33 cellular contexts compared by ENCODE assay signal in the genomic region with DNA sequence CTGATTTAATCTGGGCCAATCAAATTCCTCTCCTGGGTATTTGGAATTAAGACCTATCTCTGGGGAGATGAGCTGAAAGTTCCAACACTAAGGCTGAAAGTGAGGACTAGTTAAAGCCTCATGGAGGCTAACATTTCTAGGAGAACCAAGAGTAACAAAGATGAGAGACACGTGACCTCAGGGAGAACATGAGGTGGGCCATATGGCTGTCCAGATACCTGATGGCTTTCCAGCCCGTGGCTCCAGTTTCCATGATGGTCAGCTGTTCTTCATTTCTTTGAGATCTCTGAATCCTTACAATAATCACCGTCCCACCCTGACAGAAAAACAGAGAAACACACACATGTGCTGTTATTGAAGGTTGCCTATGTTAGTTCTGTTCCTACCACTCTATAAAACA.
"Had no signal": no experiment of that assay in that cellular context is flagged by ENCODE, and none has a peak within 500 bp of the region (broad histone marks: within the 10 kb centered on the region; RNA-seq: fewer than 3 reads in every experiment).

No MANE protein-coding gene starts in this region.

- DNase-seq: activated B cell treated with CpG ODN at 0.5 μM for 24 hours; activated CD4-positive, alpha-beta memory T cell treated with anti-CD3 and anti-CD28 coated beads for 36 hours; activated CD4-positive, alpha-beta T cell treated with anti-CD3 and anti-CD28 coated beads for 4 hours; activated CD4-positive, alpha-beta T cell treated with anti-CD3 and anti-CD28 coated beads, Interleukin-2, amount 10 ng/mL, durations not matched to agents 24 days and 14 days; activated CD4-positive, alpha-beta T cell treated with anti-CD3 and anti-CD28 coated beads, Interleukin-2, amount 50 U/mL, for 1 hour; activated CD4-positive, alpha-beta T cell treated with anti-CD3 and anti-CD28 coated beads, Interleukin-2, amount 50 U/mL, for 4 hours; activated CD4-positive, CD25-positive, alpha-beta regulatory T cell treated with anti-CD3 and anti-CD28 coated beads, Interleukin-2, amount 50 U/mL, for 72 hours; activated CD8-positive, alpha-beta memory T cell treated with anti-CD3 and anti-CD28 coated beads, Interleukin-2, amount 50 U/mL, for 4 hours; activated CD8-positive, alpha-beta T cell treated with anti-CD3 and anti-CD28 coated beads for 36 hours; activated effector memory CD4-positive, alpha-beta T cell treated with anti-CD3 and anti-CD28 coated beads, Interleukin-2, amount 50 U/mL, for 16 hours; activated gamma-delta T cell treated with Interleukin-2 at 50 U/mL for 16 hours; activated naive CD4-positive, alpha-beta T cell; activated naive CD4-positive, alpha-beta T cell treated with anti-CD3 and anti-CD28 coated beads for 36 hours; activated naive CD4-positive, alpha-beta T cell treated with anti-CD3 and anti-CD28 coated beads, Interleukin-2, amount 50 U/mL, for 16 hours; activated naive CD8-positive, alpha-beta T cell treated with anti-CD3 and anti-CD28 coated beads for 36 hours; activated T-cell treated with anti-CD3 and anti-CD28 coated beads for 4 hours; activated T-cell treated with anti-CD3 and anti-CD28 coated beads, Interleukin-2, amount 50 U/mL, for 1 hour; activated T-cell treated with anti-CD3 and anti-CD28 coated beads, Interleukin-2, amount 50 U/mL, for 4 hours; activated T-cell treated with anti-CD3 and anti-CD28 coated beads, Interleukin-2, amount 50 U/mL, for 72 hours; adrenal gland; amniotic stem cell; aorta; body of pancreas; brain microvascular endothelial cell; central memory CD4-positive, alpha-beta T cell; T-helper 1 cell; T-helper 2 cell; T-helper 9 cell had no signal

- H3K9me3 Mint-ChIP-seq: activated B cell treated with CpG ODN at 0.5 μM for 24 hours; activated CD4-positive, alpha-beta memory T cell treated with anti-CD3 and anti-CD28 coated beads for 36 hours; activated CD4-positive, alpha-beta T cell treated with anti-CD3 and anti-CD28 coated beads, Interleukin-2, amount 10 ng/mL, durations not matched to agents 24 days and 14 days; activated CD8-positive, alpha-beta T cell treated with anti-CD3 and anti-CD28 coated beads for 36 hours; activated naive CD4-positive, alpha-beta T cell treated with anti-CD3 and anti-CD28 coated beads for 36 hours; activated naive CD8-positive, alpha-beta T cell treated with anti-CD3 and anti-CD28 coated beads for 36 hours; activated T-cell treated with anti-CD3 and anti-CD28 coated beads, Interleukin-2, amount 50 U/mL, for 4 hours; activated T-cell treated with anti-CD3 and anti-CD28 coated beads, Interleukin-2, amount 50 U/mL, for 72 hours; activated T-helper 1 cell treated with anti-CD3 and anti-CD28 coated beads, Interleukin-12 subunit alpha, Interleukin-12 subunit beta, Interleukin-2, Interleukin-4 antibody, amounts not matched to agents 30 ng/mL and 10 ng/mL and 1 ng/mL, durations not matched to agents 14 hours and 24 hours and 36 hours; T-helper 1 cell treated with Interleukin-12 subunit alpha and Interleukin-12 subunit beta and Interleukin-4 antibody, amounts not matched to agents 30 μg/mL and 1 μg/mL, for 36 hours; T-helper 2 cell treated with Interferon-gamma antibody and Interleukin-4, amounts not matched to agents 5 μg/mL and 100 μg/mL, for 36 hours had no signal

- ATAC-seq: activated CD8-positive, alpha-beta T cell treated with anti-CD3 and anti-CD28 coated beads for 36 hours; activated naive CD4-positive, alpha-beta T cell treated with anti-CD3 and anti-CD28 coated beads, Interleukin-2, amount 50 U/mL, for 72 hours; activated T-cell treated with anti-CD3 and anti-CD28 coated beads, Interleukin-2, amount 50 U/mL, for 4 hours; activated T-cell treated with anti-CD3 and anti-CD28 coated beads, Interleukin-2, amount 50 U/mL, for 72 hours; activated T-helper 17 cell treated with anti-CD3 and anti-CD28 coated beads, Interleukin-2, amount 50 U/mL, for 72 hours; body of pancreas had no signal

- H3K27me3 Mint-ChIP-seq: activated CD4-positive, alpha-beta memory T cell treated with anti-CD3 and anti-CD28 coated beads for 36 hours; activated CD4-positive, alpha-beta T cell treated with anti-CD3 and anti-CD28 coated beads, Interleukin-2, amount 10 ng/mL, durations not matched to agents 24 days and 14 days; activated CD8-positive, alpha-beta T cell treated with anti-CD3 and anti-CD28 coated beads for 36 hours; activated naive CD8-positive, alpha-beta T cell treated with anti-CD3 and anti-CD28 coated beads for 36 hours; activated T-helper 17 cell treated with anti-CD3 and anti-CD28 coated beads, Interleukin-2, amount 50 U/mL, for 72 hours had no signal

- H3K4me1 Mint-ChIP-seq: activated B cell treated with CpG ODN at 0.5 μM for 24 hours; activated CD4-positive, alpha-beta T cell treated with anti-CD3 and anti-CD28 coated beads, Interleukin-2, amount 10 ng/mL, durations not matched to agents 24 days and 14 days; activated naive CD8-positive, alpha-beta T cell treated with anti-CD3 and anti-CD28 coated beads for 36 hours; activated T-helper 17 cell treated with anti-CD3 and anti-CD28 coated beads, Interleukin-2, amount 50 U/mL, for 72 hours had no signal

- H3K4me3 Mint-ChIP-seq: activated B cell treated with CpG ODN at 0.5 μM for 24 hours; activated CD4-positive, alpha-beta memory T cell treated with anti-CD3 and anti-CD28 coated beads for 36 hours; activated CD4-positive, alpha-beta T cell treated with anti-CD3 and anti-CD28 coated beads, Interleukin-2, amount 10 ng/mL, durations not matched to agents 24 days and 14 days; activated CD8-positive, alpha-beta T cell treated with anti-CD3 and anti-CD28 coated beads for 36 hours; activated naive CD4-positive, alpha-beta T cell treated with anti-CD3 and anti-CD28 coated beads for 36 hours; activated naive CD8-positive, alpha-beta T cell treated with anti-CD3 and anti-CD28 coated beads for 36 hours; activated T-cell treated with anti-CD3 and anti-CD28 coated beads, Interleukin-2, amount 50 U/mL, for 4 hours; activated T-cell treated with anti-CD3 and anti-CD28 coated beads, Interleukin-2, amount 50 U/mL, for 72 hours; activated T-helper 1 cell treated with anti-CD3 and anti-CD28 coated beads, Interleukin-12 subunit alpha, Interleukin-12 subunit beta, Interleukin-2, Interleukin-4 antibody, amounts not matched to agents 30 ng/mL and 10 ng/mL and 1 ng/mL, durations not matched to agents 14 hours and 24 hours and 36 hours; activated T-helper 17 cell treated with anti-CD3 and anti-CD28 coated beads, Interleukin-2, amount 50 U/mL, for 72 hours; T-helper 1 cell treated with Interleukin-12 subunit alpha and Interleukin-12 subunit beta and Interleukin-4 antibody, amounts not matched to agents 30 μg/mL and 1 μg/mL, for 36 hours; T-helper 2 cell treated with Interferon-gamma antibody and Interleukin-4, amounts not matched to agents 5 μg/mL and 100 μg/mL, for 36 hours had no signal

- H3K36me3 Mint-ChIP-seq: activated CD4-positive, alpha-beta memory T cell treated with anti-CD3 and anti-CD28 coated beads for 36 hours; activated naive CD4-positive, alpha-beta T cell treated with anti-CD3 and anti-CD28 coated beads, Interleukin-2, amount 50 U/mL, for 72 hours; activated naive CD8-positive, alpha-beta T cell treated with anti-CD3 and anti-CD28 coated beads for 36 hours had no signal

- H3K27ac Mint-ChIP-seq: activated B cell treated with CpG ODN at 0.5 μM for 24 hours; activated CD4-positive, alpha-beta memory T cell treated with anti-CD3 and anti-CD28 coated beads for 36 hours; activated CD4-positive, alpha-beta T cell treated with anti-CD3 and anti-CD28 coated beads, Interleukin-2, amount 10 ng/mL, durations not matched to agents 24 days and 14 days; activated CD8-positive, alpha-beta T cell treated with anti-CD3 and anti-CD28 coated beads for 36 hours; activated naive CD4-positive, alpha-beta T cell treated with anti-CD3 and anti-CD28 coated beads for 36 hours; activated naive CD4-positive, alpha-beta T cell treated with anti-CD3 and anti-CD28 coated beads, Interleukin-2, amount 50 U/mL, for 72 hours; activated naive CD8-positive, alpha-beta T cell treated with anti-CD3 and anti-CD28 coated beads for 36 hours; activated T-cell treated with anti-CD3 and anti-CD28 coated beads, Interleukin-2, amount 50 U/mL, for 72 hours; activated T-helper 1 cell treated with anti-CD3 and anti-CD28 coated beads, Interleukin-12 subunit alpha, Interleukin-12 subunit beta, Interleukin-2, Interleukin-4 antibody, amounts not matched to agents 30 ng/mL and 10 ng/mL and 1 ng/mL, durations not matched to agents 14 hours and 24 hours and 36 hours; activated T-helper 17 cell treated with anti-CD3 and anti-CD28 coated beads, Interleukin-2, amount 50 U/mL, for 72 hours; T-helper 1 cell treated with Interleukin-12 subunit alpha and Interleukin-12 subunit beta and Interleukin-4 antibody, amounts not matched to agents 30 μg/mL and 1 μg/mL, for 36 hours; T-helper 2 cell treated with Interferon-gamma antibody and Interleukin-4, amounts not matched to agents 5 μg/mL and 100 μg/mL, for 36 hours had no signal
